27 cellular contexts compared by ENCODE assay signal in the genomic region with DNA sequence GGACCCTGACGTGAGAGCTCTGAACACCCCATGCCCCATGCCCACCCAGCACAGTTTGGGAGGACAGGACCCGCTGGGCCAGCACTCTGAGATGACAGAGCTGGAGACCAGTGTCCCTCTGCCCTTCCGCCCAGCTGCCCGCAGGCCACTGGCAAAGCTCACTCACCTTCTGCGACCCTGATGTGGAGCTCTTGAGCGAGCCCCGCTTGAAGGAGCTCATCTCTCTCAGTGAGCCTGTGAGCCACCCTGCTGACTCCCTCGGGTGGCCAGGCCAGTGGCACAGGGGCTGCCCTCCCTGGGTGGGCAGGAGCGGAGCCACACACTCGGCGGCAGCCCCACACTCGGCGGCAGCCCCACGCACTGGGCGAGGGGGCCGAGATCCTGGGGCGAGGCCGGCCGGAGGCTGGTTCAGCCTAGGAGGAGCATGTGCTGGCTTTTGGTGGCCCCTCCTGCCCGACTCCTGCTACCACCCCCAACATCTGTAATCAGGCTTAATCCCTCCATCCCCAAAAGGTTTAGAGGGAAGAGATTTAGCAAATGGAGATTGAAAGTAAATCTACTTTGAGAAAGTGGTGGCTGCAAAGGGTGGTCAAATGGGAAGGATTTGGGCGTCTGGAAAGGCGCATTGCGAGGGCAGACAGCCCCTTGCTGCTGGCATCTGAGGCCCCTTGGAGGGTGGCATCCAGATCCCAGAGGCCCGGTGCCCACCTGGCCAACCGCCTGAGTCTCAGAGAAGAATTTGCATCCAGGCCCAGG. TPM values are rescaled to one million over a fixed set of nuclear protein-coding genes. Genes with fewer than 3 reads are reported as not detected.
"Had no signal": no experiment of that assay in that cellular context is flagged by ENCODE, and none has a peak within 500 bp of the region (broad histone marks: within the 10 kb centered on the region; RNA-seq: fewer than 3 reads in every experiment).

No MANE protein-coding gene starts in this region.

- DNase-seq: activated CD4-positive, alpha-beta T cell treated with anti-CD3 and anti-CD28 coated beads for 1 hour; activated CD8-positive, alpha-beta memory T cell treated with anti-CD3 and anti-CD28 coated beads, Interleukin-2, amount 10 ng/mL, durations not matched to agents 7 days and 5 days; activated CD8-positive, alpha-beta T cell treated with anti-CD3 and anti-CD28 coated beads, Interleukin-2, amount 10 ng/mL, durations not matched to agents 7 days and 5 days; activated naive CD4-positive, alpha-beta T cell; activated T-cell treated with anti-CD3 and anti-CD28 coated beads, Interleukin-2, amount 50 U/mL, for 72 hours; central memory CD4-positive, alpha-beta T cell; foreskin keratinocyte; heart left ventricle; left ventricle myocardium inferior; mesendoderm; natural killer cell; sigmoid colon; small intestine; stimulated activated CD4-positive, alpha-beta T cell treated with anti-CD3 and anti-CD28 coated beads, Interleukin-2, amount 100 ng/mL, for 24 hours; stimulated activated naive CD4-positive, alpha-beta T cell treated with Interleukin-2 at 50 U/mL for 16 hours; T-helper 17 cell; T1000; testis; transverse colon had no signal

- H3K36me3 ChIP-seq: breast epithelium, heart left ventricle, left ventricle myocardium inferior, sigmoid colon, transverse colon had no signal

- ATAC-seq: activated CD8-positive, alpha-beta memory T cell treated with anti-CD3 and anti-CD28 coated beads, Interleukin-2, amount 10 ng/mL, durations not matched to agents 7 days and 5 days; activated CD8-positive, alpha-beta T cell treated with anti-CD3 and anti-CD28 coated beads, Interleukin-2, amount 10 ng/mL, durations not matched to agents 7 days and 5 days; activated naive CD4-positive, alpha-beta T cell treated with anti-CD3 and anti-CD28 coated beads, Interleukin-2, amount 50 U/mL, for 72 hours; activated T-cell treated with anti-CD3 and anti-CD28 coated beads, Interleukin-2, amount 50 U/mL, for 72 hours; foreskin keratinocyte; natural killer cell; T-helper 17 cell; WTC11 had no signal

- H3K4me3 ChIP-seq: breast epithelium, heart left ventricle, left ventricle myocardium inferior, lung, sigmoid colon, testis, transverse colon had no signal

- H3K27ac ChIP-seq: breast epithelium, foreskin keratinocyte, left ventricle myocardium inferior, sigmoid colon, testis, transverse colon had no signal

- H3K27me3 ChIP-seq: breast epithelium, foreskin keratinocyte, heart left ventricle, sigmoid colon, testis, transverse colon had no signal

- H3K4me1 ChIP-seq: breast epithelium, sigmoid colon, transverse colon had no signal

- H3K9me3 ChIP-seq: breast epithelium, heart left ventricle, left ventricle myocardium inferior, sigmoid colon, testis, transverse colon had no signal

RNA-seq across cellular contexts. Expression of a gene that starts 59.4 kb away (rescaled TPM):
- total RNA-seq: activated CD8-positive, alpha-beta T cell treated with anti-CD3 and anti-CD28 coated beads, Interleukin-2, amount 10 ng/mL, durations not matched to agents 7 days and 5 days; activated naive CD4-positive, alpha-beta T cell treated with anti-CD3 and anti-CD28 coated beads, Interleukin-2, amount 50 U/mL, for 72 hours; activated T-cell treated with anti-CD3 and anti-CD28 coated beads, Interleukin-2, amount 50 U/mL, for 72 hours; breast epithelium; endothelial cell of umbilical vein; foreskin keratinocyte; heart left ventricle; left ventricle myocardium inferior; lung; mononuclear cell; natural killer cell; osteocyte; posterior vena cava; sigmoid colon; T-helper 17 cell; transverse colon had no signal
